Comparison of ENCODE assay signal across 8 cellular contexts in the genomic region with DNA sequence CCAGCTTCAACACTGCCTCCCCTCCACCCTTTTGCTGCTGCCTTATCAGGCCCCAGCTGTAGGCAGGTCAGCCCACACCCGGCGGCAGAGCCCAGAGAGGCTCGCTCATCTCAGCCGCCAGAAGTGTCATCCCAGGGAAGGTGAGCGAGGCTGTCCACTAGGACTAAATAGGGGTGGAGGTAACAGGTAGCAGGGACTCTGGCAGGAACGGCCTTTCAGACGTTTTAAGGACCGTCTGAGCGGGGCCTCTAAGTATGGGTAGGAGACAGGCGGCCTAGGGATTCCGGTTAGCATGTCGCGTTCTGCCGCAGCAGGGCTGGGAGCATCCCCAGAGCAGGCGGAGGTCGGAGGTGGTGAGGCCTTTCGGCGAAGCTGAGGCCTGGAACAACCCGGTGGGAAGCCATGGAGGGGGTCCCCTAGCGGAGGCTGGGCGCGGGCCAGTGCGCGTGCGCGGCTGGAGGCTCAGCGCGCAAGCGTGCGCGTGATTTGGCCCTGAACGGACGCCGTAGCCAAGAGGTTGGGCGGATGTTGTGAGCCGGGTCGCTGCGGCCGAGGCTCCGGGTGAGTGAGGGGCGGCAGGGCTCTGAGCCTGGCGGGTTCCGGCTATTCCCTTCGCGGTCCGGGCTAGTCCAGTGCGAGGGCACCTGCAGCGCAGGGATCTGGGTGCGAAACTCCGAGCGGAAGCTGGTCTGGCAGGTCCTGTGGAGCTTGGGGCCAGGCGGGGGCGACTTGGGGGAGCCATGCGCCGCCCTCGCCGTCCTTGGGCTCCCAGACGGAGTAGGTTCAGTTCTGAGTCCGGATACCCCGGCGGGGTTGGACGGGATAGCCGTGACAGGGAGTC. TPM values are rescaled to one million over a fixed set of nuclear protein-coding genes. Genes with fewer than 3 reads are reported as not detected.
DNase-seq lines count a peak whose midpoint lies in the region; ATAC-seq and TF ChIP-seq lines count a peak whose summit lies in the region.

A gene (minus strand): TSS at position 429 of the 841 bp plus-strand sequence. CDS start 783 bp downstream, outside the sequence.
A gene (plus strand): TSS at position 512 of the 841 bp plus-strand sequence. CDS start 1,609 bp downstream, outside the sequence.

- peak within 1 kb of the TSS; percentile 93 for H3K4me3 ChIP-seq in AG10803 (ENCODE audit: low read length)
- peak within 1 kb of the TSS; percentile 86 for H3K4me3 ChIP-seq in HUES6 (ENCODE audit: low read depth, low read length)
- H3K4me3 ChIP-seq in epithelial cell of proximal tubule (ENCODE audit: low read depth, low read length): peak within 1 kb of the TSS; percentile 96
- peak within 1 kb of the TSS; percentile 87 to 99 for H3K4me3 ChIP-seq in muscle layer of duodenum (ENCODE audit: low read depth in 1 of 2, low read length in 2 of 2)

- peak; percentile 87 for DNase-seq in AG10803 (ENCODE audit: low read depth)
- DNase-seq in activated CD8-positive, alpha-beta memory T cell treated with anti-CD3 and anti-CD28 coated beads for 48 hours (ENCODE audit: low read depth in 2 of 3, low spot score in 2 of 3): peak; percentile 85 to 91 (median 90)
- DNase-seq in epithelial cell of proximal tubule (ENCODE audit: low read depth): no peak
- peak; percentile 79 to 88 for DNase-seq in stimulated activated CD8-positive, alpha-beta memory T cell treated with anti-CD3 and anti-CD28 coated beads, Interleukin-7, amount 100 ng/mL, for 4 hours (ENCODE audit: low read depth in 2 of 2)
- no peak for DNase-seq in UCSD-AML1 (lab: John Stamatoyannopoulos, UW; ENCODE audit: unreplicated experiment)

- H3K27me3 ChIP-seq in HUES6 (ENCODE audit: control insufficient read depth, insufficient read depth, low read length) (no peaks in the 10 kb centered on the region), muscle layer of duodenum (ENCODE audit: low read depth, low read length) (no peaks in the 10 kb centered on the region)

- peak; percentile 72 for ATAC-seq in GM19463 (IDR thresholded peaks at IDR 0.05; ENCODE audit: unreplicated experiment)

- H3K4me1 ChIP-seq in HUES6 (ENCODE audit: control insufficient read depth, insufficient read depth, low read length) (peaks cover 6% of the 10 kb centered on the region; the same call in 1 of the 2 replicates), muscle layer of duodenum (ENCODE audit: control insufficient read depth in 1 of 2, insufficient read depth in 2 of 2, low read length in 2 of 2) (peaks cover 0 to 30% of the 10 kb centered on the region in 2 donors)

- H3K9ac ChIP-seq in HUES6 (ENCODE audit: low read length): peak within 1 kb of the TSS; percentile 84

- H3K27ac ChIP-seq in HUES6 (ENCODE audit: low read depth, low read length) (no peak within 1 kb of the TSS), muscle layer of duodenum (ENCODE audit: low read length) (peak within 1 kb of the TSS; percentile 69)

- H3K36me3 ChIP-seq in HUES6 (ENCODE audit: control insufficient read depth, insufficient read depth, low read length): peaks cover 5% of the 10 kb centered on the region
- H3K36me3 ChIP-seq in muscle layer of duodenum (ENCODE audit: control insufficient read depth in 1 of 2, insufficient read depth in 2 of 2, low read length in 2 of 2): peaks cover 0 to 2% of the 10 kb centered on the region in 2 donors

- TF ChIP-seq CTCF in AG10803 (conservative IDR thresholded peaks at IDR 0.05; ENCODE audit: low read length) (peak; percentile 44), epithelial cell of proximal tubule (conservative IDR thresholded peaks at IDR 0.05; ENCODE audit: low read depth, low read length) (peak; percentile 38)

- H3K9me3 ChIP-seq in HUES6 (ENCODE audit: control insufficient read depth, insufficient read depth, low read depth, low read length): no peaks in the 10 kb centered on the region
- H3K9me3 ChIP-seq in muscle layer of duodenum (ENCODE audit: control insufficient read depth in 1 of 2, low read length in 2 of 2): no peaks in the 10 kb centered on the region

RNA-seq across cellular contexts. Expression of the first gene that starts in this region (rescaled TPM):
- 4.3 and 5.5 TPM in 2 replicates for total RNA-seq in epithelial cell of proximal tubule

RNA-seq across cellular contexts. Expression of the second gene that starts in this region (rescaled TPM):
- 18.0 and 19.0 TPM in 2 replicates for total RNA-seq in epithelial cell of proximal tubule

Comparison
In these comparisons a context has a peak if more than half of its experiments do, and no peak if none do; other contexts are left out.
1. DNase-seq: peak in AG10803 (single experiment), activated CD8-positive, alpha-beta memory T cell treated with anti-CD3 and anti-CD28 coated beads for 48 hours (3 of 3) and stimulated activated CD8-positive, alpha-beta memory T cell treated with anti-CD3 and anti-CD28 coated beads, Interleukin-7, amount 100 ng/mL, for 4 hours (2 of 2); none in epithelial cell of proximal tubule (single experiment) and UCSD-AML1 (single experiment).
2. Peak in every context shown above with its lines, with median percentiles within 50 percentile points of each other: H3K4me3 ChIP-seq.